ENCODE assay signal across 27 cellular contexts in genomic region chr12:45349911-45350310, GRCh38.
DNase-seq lines count a peak whose midpoint lies in the region; ATAC-seq and TF ChIP-seq lines count a peak whose summit lies in the region.
"Had no signal": no experiment of that assay in that cellular context is flagged by ENCODE, and none has a peak within 500 bp of the region (broad histone marks: within the 10 kb centered on the region; RNA-seq: fewer than 3 reads in every experiment).

No MANE protein-coding gene starts in this region.

- DNase-seq in HFFc6: no peak
- DNase-seq in astrocyte of the hippocampus (ENCODE audit: low read depth, low spot score): peak; percentile 15
- DNase-seq in glutamatergic neuron: no peak
- DNase-seq in DMS79 (lab: John Stamatoyannopoulos, UW): no peak
- no peak for DNase-seq in NCI-H526 treated with DMSO at 0.1 percent for 48 hours (lab: John Stamatoyannopoulos, UW)
- DNase-seq in NCI-H1092 (lab: John Stamatoyannopoulos, UW): no peak
- DNase-seq: activated CD4-positive, alpha-beta T cell treated with anti-CD3 and anti-CD28 coated beads, Interleukin-2, amount 50 U/mL, for 4 hours; activated CD8-positive, alpha-beta memory T cell treated with anti-CD3 and anti-CD28 coated beads, Interleukin-2, amount 50 U/mL, for 48 hours; activated effector memory CD4-positive, alpha-beta T cell treated with Interleukin-2 at 50 U/mL for 16 hours; C1 segment of cervical spinal cord; caudate nucleus; DMS153; H7; Karpas-422; naive thymus-derived CD8-positive, alpha-beta T cell; NCI-H1105; NCI-H2081 treated with DMSO at 0.1 percent for 48 hours; NCI-H748 treated with DMSO at 0.1 percent for 48 hours; OCI-M1; pancreas; testis had no signal

- no peak overlapping the region; the same call in 1 of the 2 replicates for H3K4me3 Mint-ChIP-seq in HFFc6
- H3K4me3 Mint-ChIP-seq in glutamatergic neuron (ENCODE audit: unreplicated experiment): peak overlapping the region; percentile 21
- H3K4me3 Mint-ChIP-seq: naive thymus-derived CD8-positive, alpha-beta T cell; stimulated activated effector memory CD8-positive, alpha-beta T cell treated with anti-CD3 and anti-CD28 coated beads, Interleukin-12 subunit alpha, Interleukin-12 subunit beta, amount 100 ng/mL, for 72 hours; T-helper 2 cell treated with Interferon-gamma antibody and Interleukin-4, amounts not matched to agents 5 μg/mL and 100 μg/mL, for 36 hours had no signal

- no peak overlapping the region for H3K4me3 ChIP-seq in ACC112 (ENCODE audit: low read depth, low read length)
- H3K4me3 ChIP-seq: adrenal gland, pancreas, testis had no signal

- no peaks in the 10 kb centered on the region for H3K79me2 ChIP-seq in ACC112 (ENCODE audit: control insufficient read depth, insufficient read depth, low read length, unreplicated experiment)

- no peak overlapping the region for H2AFZ ChIP-seq in ACC112 (ENCODE audit: low read length, unreplicated experiment)

- H3K27ac Mint-ChIP-seq in HFFc6: peak overlapping the region; percentile 69
- peak overlapping the region; percentile 91 for H3K27ac Mint-ChIP-seq in glutamatergic neuron (ENCODE audit: unreplicated experiment)
- H3K27ac Mint-ChIP-seq: stimulated activated effector memory CD8-positive, alpha-beta T cell treated with anti-CD3 and anti-CD28 coated beads, Interleukin-12 subunit alpha, Interleukin-12 subunit beta, amount 100 ng/mL, for 72 hours; T-helper 2 cell treated with Interferon-gamma antibody and Interleukin-4, amounts not matched to agents 5 μg/mL and 100 μg/mL, for 36 hours had no signal

- no peak for ATAC-seq in HG03432 (IDR thresholded peaks at IDR 0.05; ENCODE audit: unreplicated experiment)
- ATAC-seq: naive thymus-derived CD8-positive, alpha-beta T cell; stimulated activated effector memory CD8-positive, alpha-beta T cell treated with anti-CD3 and anti-CD28 coated beads, Interleukin-12 subunit alpha, Interleukin-12 subunit beta, amount 100 ng/mL, for 72 hours had no signal

- peaks cover 13% of the 10 kb centered on the region for H3K4me1 ChIP-seq in ACC112 (ENCODE audit: control insufficient read depth, insufficient read depth, low read length, unreplicated experiment)

- no peaks in the 10 kb centered on the region for H3K27me3 ChIP-seq in ACC112 (ENCODE audit: insufficient read depth, low read length)
- H3K27me3 ChIP-seq: adrenal gland, pancreas, testis had no signal

- peaks cover 45% of the 10 kb centered on the region for H3K4me1 Mint-ChIP-seq in HFFc6 (ENCODE audit: low read depth)
- H3K4me1 Mint-ChIP-seq in glutamatergic neuron (ENCODE audit: low read depth, unreplicated experiment): peaks cover 21% of the 10 kb centered on the region

- peaks cover 53% of the 10 kb centered on the region for H3K36me3 Mint-ChIP-seq in HFFc6 (ENCODE audit: low read depth)
- H3K36me3 Mint-ChIP-seq in glutamatergic neuron (ENCODE audit: unreplicated experiment): peaks cover 11% of the 10 kb centered on the region

- H3K27ac ChIP-seq in ACC112 (ENCODE audit: low read depth, low read length): peak overlapping the region; percentile 15; the same call in 1 of the 2 replicates
- H3K27ac ChIP-seq: adrenal gland, epithelial cell of prostate, testis had no signal

- peaks cover 22% of the 10 kb centered on the region for H3K36me3 ChIP-seq in ACC112 (ENCODE audit: insufficient read depth, low read length)

- peaks cover 2% of the 10 kb centered on the region; the same call in 1 of the 2 replicates for H3K27me3 Mint-ChIP-seq in HFFc6 (ENCODE audit: insufficient read depth)
- H3K27me3 Mint-ChIP-seq in glutamatergic neuron (ENCODE audit: unreplicated experiment): no peaks in the 10 kb centered on the region
- H3K27me3 Mint-ChIP-seq: naive thymus-derived CD8-positive, alpha-beta T cell had no signal

- no peak for TF ChIP-seq CTCF in HFFc6 (IDR thresholded peaks at IDR 0.05)
- no peak for TF ChIP-seq CTCF in glutamatergic neuron (IDR thresholded peaks at IDR 0.05; ENCODE audit: partially characterized antibody, unreplicated experiment)

- H3K9me3 Mint-ChIP-seq in HFFc6: peaks cover 5% of the 10 kb centered on the region
- H3K9me3 Mint-ChIP-seq in glutamatergic neuron (ENCODE audit: unreplicated experiment): peaks cover 5% of the 10 kb centered on the region
- H3K9me3 Mint-ChIP-seq: naive thymus-derived CD8-positive, alpha-beta T cell; stimulated activated effector memory CD8-positive, alpha-beta T cell treated with anti-CD3 and anti-CD28 coated beads, Interleukin-12 subunit alpha, Interleukin-12 subunit beta, amount 100 ng/mL, for 72 hours; T-helper 2 cell treated with Interferon-gamma antibody and Interleukin-4, amounts not matched to agents 5 μg/mL and 100 μg/mL, for 36 hours had no signal
